In genomic region chr6:53854843-53855567, GRCh38 we compare ENCODE assay signal across 10 cellular contexts.
DNase-seq lines count a peak whose midpoint lies in the region; ATAC-seq lines count a peak whose summit lies in the region.
"Had no signal": no experiment of that assay in that cellular context is flagged by ENCODE, and none has a peak within 500 bp of the region (broad histone marks: within the 10 kb centered on the region; RNA-seq: fewer than 3 reads in every experiment).

No MANE protein-coding gene starts in this region.

- DNase-seq in kidney glomerular epithelial cell (lab: John Stamatoyannopoulos, UW) (peak; percentile 13), cortex of kidney (lab: John Stamatoyannopoulos, UW) (no peak)
- DNase-seq in effector CD4-positive, alpha-beta T cell, result no peak
- no peak for DNase-seq in activated T-cell treated with anti-CD3 and anti-CD28 coated beads, Interleukin-2, amount 50 U/mL, for 1 hour
- no peak for DNase-seq in stimulated activated CD4-positive, alpha-beta T cell treated with anti-CD3 and anti-CD28 coated beads, Interleukin-4, amount 100 ng/mL, for 1 hour
- DNase-seq: activated CD8-positive, alpha-beta T cell treated with anti-CD3 and anti-CD28 coated beads for 36 hours; DMS153 had no signal

- ATAC-seq in GM18520 (IDR thresholded peaks at IDR 0.05; ENCODE audit: unreplicated experiment) (peak; percentile 96), GM21515 (IDR thresholded peaks at IDR 0.05; ENCODE audit: unreplicated experiment) (peak; percentile 51), HG03457 (IDR thresholded peaks at IDR 0.05; ENCODE audit: unreplicated experiment) (peak; percentile 98)
- ATAC-seq: activated CD8-positive, alpha-beta T cell treated with anti-CD3 and anti-CD28 coated beads for 36 hours had no signal
